Comparison of ENCODE assay signal across 10 cellular contexts in the genomic region with DNA sequence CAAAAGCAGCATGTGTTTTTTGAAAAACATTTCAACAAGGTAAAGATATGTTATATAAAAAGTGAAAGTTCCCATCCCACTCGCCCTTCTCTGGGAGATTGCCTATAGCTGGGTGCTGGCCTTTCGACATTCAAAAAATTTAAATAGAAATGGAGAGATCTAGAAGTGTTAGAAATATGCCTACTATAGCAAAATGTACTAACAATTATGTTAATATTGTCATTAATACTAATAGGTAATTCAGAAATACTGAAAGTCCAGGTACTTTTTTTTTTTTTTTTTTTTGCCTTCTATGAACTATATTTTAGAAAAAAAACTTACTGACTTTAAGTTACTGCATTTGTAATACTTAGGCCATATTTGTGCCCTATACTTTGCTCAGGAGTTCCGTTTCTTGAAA.
A peak's percentile ranks its signal among the peaks of the same experiment; 100 is the strongest.
DNase-seq lines count a peak whose midpoint lies in the region; ATAC-seq, FAIRE-seq and TF ChIP-seq lines count a peak whose summit lies in the region.
"Had no signal": no experiment of that assay in that cellular context is flagged by ENCODE, and none has a peak within 500 bp of the region (broad histone marks: within the 10 kb centered on the region; RNA-seq: fewer than 3 reads in every experiment).

No MANE protein-coding gene starts in this region.

- no peaks in the 10 kb centered on the region for H3K27me3 Mint-ChIP-seq in central memory CD8-positive, alpha-beta T cell
- H3K27me3 Mint-ChIP-seq in naive thymus-derived CD8-positive, alpha-beta T cell: no peaks in the 10 kb centered on the region

- H3K79me2 ChIP-seq in HepG2 (ENCODE audit: insufficient read depth, low read length): peaks cover 68% of the 10 kb centered on the region

- ATAC-seq in HepG2: no peak
- ATAC-seq in right lobe of liver: no peak
- no peak for ATAC-seq in central memory CD8-positive, alpha-beta T cell (replicated peaks; ENCODE audit: extremely low read depth, poor library complexity, severe bottlenecking)
- ATAC-seq in naive thymus-derived CD8-positive, alpha-beta T cell: no peak
- ATAC-seq in HG03457 (IDR thresholded peaks at IDR 0.05; ENCODE audit: unreplicated experiment): no peak
- no peak for ATAC-seq in HG03354 (IDR thresholded peaks at IDR 0.05; ENCODE audit: poor library complexity, severe bottlenecking, unreplicated experiment)

- H3K4me1 ChIP-seq in HepG2 (ENCODE audit: insufficient read depth, low read length): peaks cover 47% of the 10 kb centered on the region
- H3K4me1 ChIP-seq in right lobe of liver: peaks cover 0 to 26% (median 8%) of the 10 kb centered on the region in 4 donors

- peaks cover 42% of the 10 kb centered on the region for H3K4me1 Mint-ChIP-seq in central memory CD8-positive, alpha-beta T cell
- H3K4me1 Mint-ChIP-seq in naive thymus-derived CD8-positive, alpha-beta T cell: peaks cover 30 to 74% (median 49%) of the 10 kb centered on the region in 4 donors

- POLR2A ChIA-PET in HepG2 (lab: Yijun Ruan, JAX): interaction anchor here (1.2 to 2.7 kb wide), 2 partner anchors 13 to 87 kb away, joined by 3 to 18 read pairs; a partner anchor contains a TSS
- POLR2A ChIA-PET in naive thymus-derived CD8-positive, alpha-beta T cell (lab: Charles Lee): interaction anchor here (0.7 to 3.0 kb wide), 3 partner anchors 9 to 967 kb away, joined by 3 to 11 read pairs (median 8); no protein-coding TSS in a partner anchor

- CTCF ChIA-PET in HepG2 (lab: Yijun Ruan, JAX; ENCODE audit: low intra/inter-chr PET ratio, low total read pairs): no interaction called here

- TF ChIP-seq EP300 in HepG2 (IDR thresholded peaks at IDR 0.05; ENCODE audit: low read depth in 2 of 2, low read length in 2 of 2) (no peak), HepG2 (CRISPR knock-in tag; IDR thresholded peaks at IDR 0.05; ENCODE audit: borderline replicate concordance) (no peak)

- H3K27me3 ChIP-seq in HepG2 (ENCODE audit: control insufficient read depth in 1 of 2, insufficient read depth in 2 of 2, low read length in 2 of 2) (no peaks in the 10 kb centered on the region; a peak in 1 of 5 replicates), right lobe of liver (no peaks in the 10 kb centered on the region)

- in situ Hi-C loops in HepG2 (cut with HindIII; ENCODE audit: extremely low pct_ligation_motif_present, low pct_unique_long_range_greater_than_20kb): no loop called here

- BruUV-seq in HepG2 (replicated peaks; lab: Mats Ljungman, UMichigan): no TSS peak

- no peaks in the 10 kb centered on the region; a peak in 1 of 5 replicates for H3K36me3 ChIP-seq in HepG2 (replicated peaks in 1 of 2; ENCODE audit: control insufficient read depth in 1 of 2, insufficient read depth in 2 of 2, low read length in 2 of 2)
- H3K36me3 ChIP-seq in right lobe of liver: no peaks in the 10 kb centered on the region

- intact Hi-C loops in HepG2 (cut with micrococcal nuclease; ENCODE audit: unreplicated experiment): loop anchor here (5.0 kb wide), 1 partner anchor 65 kb away; no protein-coding TSS in a partner anchor
- intact Hi-C loops in right lobe of liver (cut with DNase I): no loop called here

- peak overlapping the region; percentile 74 to 98 (median 97); a peak in 5 of 6 replicates for H3K4me3 ChIP-seq in HepG2 (replicated peaks in 1 of 3; ENCODE audit: insufficient read depth in 1 of 3, low read depth in 2 of 3, low read length in 3 of 3)
- no peak overlapping the region for H3K4me3 ChIP-seq in right lobe of liver

- H3K9me3 ChIP-seq in HepG2 (ENCODE audit: low read length) (no peaks in the 10 kb centered on the region), right lobe of liver (no peaks in the 10 kb centered on the region)

- TF ChIP-seq RAD21 in HepG2 (CRISPR knock-in tag; IDR thresholded peaks at IDR 0.05): no peak

- peak overlapping the region; percentile 87; the same call in 1 of the 2 replicates for H3K9ac ChIP-seq in HepG2 (ENCODE audit: insufficient read depth, low read depth, low read length)

- no peak overlapping the region for H2AFZ ChIP-seq in HepG2 (ENCODE audit: low read length)

- TF ChIP-seq CTCF in HepG2 (CRISPR knock-in tag; IDR thresholded peaks at IDR 0.05) (no peak), right lobe of liver (IDR thresholded peaks at IDR 0.05) (no peak)

- no peak for FAIRE-seq in HepG2 (lab: Jason Lieb, UNC)

- H3K36me3 Mint-ChIP-seq in central memory CD8-positive, alpha-beta T cell (ENCODE audit: insufficient read depth): peaks cover 9% of the 10 kb centered on the region
- H3K36me3 Mint-ChIP-seq in naive thymus-derived CD8-positive, alpha-beta T cell: no peaks in the 10 kb centered on the region

- peaks cover 10% of the 10 kb centered on the region; the same call in 1 of the 2 replicates for H4K20me1 ChIP-seq in HepG2 (ENCODE audit: insufficient read depth, low read length)

- H3K4me3 Mint-ChIP-seq in central memory CD8-positive, alpha-beta T cell: peak overlapping the region; percentile 93
- H3K4me3 Mint-ChIP-seq in naive thymus-derived CD8-positive, alpha-beta T cell: peak overlapping the region; percentile 88 to 97 (median 94)

- H3K27ac ChIP-seq in HepG2 (ENCODE audit: extremely low read length, insufficient read depth, low read length) (peak overlapping the region; percentile 77), right lobe of liver (peak overlapping the region in 1 of 3 donors; percentile 96)

- peak overlapping the region; percentile 79 for H3K4me2 ChIP-seq in HepG2 (ENCODE audit: low read depth, low read length)

- peak overlapping the region; percentile 87 for H3K27ac Mint-ChIP-seq in central memory CD8-positive, alpha-beta T cell (ENCODE audit: low read depth)
- H3K27ac Mint-ChIP-seq in naive thymus-derived CD8-positive, alpha-beta T cell: peak overlapping the region in 9 of 10 donors; percentile 16 to 97 (median 89)

- H3K9me3 Mint-ChIP-seq in central memory CD8-positive, alpha-beta T cell: no peaks in the 10 kb centered on the region
- H3K9me3 Mint-ChIP-seq in naive thymus-derived CD8-positive, alpha-beta T cell: no peaks in the 10 kb centered on the region

- WGBS in HepG2 (ENCODE audit: low lambda C conversion rate): 36% methylated on average over 3 of the region's 3 CpGs
- 60% methylated on average over 3 of the region's 3 CpGs for WGBS in right lobe of liver (ENCODE audit: insufficient coverage, low coverage, low lambda C conversion rate, missing lambda C conversion rate)

- TF ChIP-seq POLR2A in HepG2 (IDR thresholded peaks at IDR 0.05; ENCODE audit: insufficient read depth in 1 of 2, low read depth in 2 of 2, low read length in 2 of 2): no peak
- no peak for TF ChIP-seq POLR2A in right lobe of liver (IDR thresholded peaks at IDR 0.05)

- DNase-seq in HepG2 (ENCODE audit: low spot score) (no peak), right lobe of liver (no peak), islet precursor cell (no peak)
- DNase-seq in central memory CD8-positive, alpha-beta T cell (ENCODE audit: low spot score in 2 of 2): no peak
- no peak for DNase-seq in naive thymus-derived CD8-positive, alpha-beta T cell
- no peak for DNase-seq in stimulated activated naive CD4-positive, alpha-beta T cell treated with Interleukin-2 at 50 U/mL for 16 hours (lab: John Stamatoyannopoulos, UW)
- DNase-seq: activated CD4-positive, CD25-positive, alpha-beta regulatory T cell; NCI-H187 treated with DMSO at 0.1 percent for 48 hours had no signal

TF ChIP-seq in HepG2, 621 proteins besides CTCF, POLR2A, EP300 and RAD21:
- TF ChIP-seq ZNF343 (CRISPR knock-in tag; IDR thresholded peaks at IDR 0.05) (no peak), SMC3 (IDR thresholded peaks at IDR 0.05; ENCODE audit: low read length) (no peak), ZKSCAN5 (CRISPR knock-in tag; IDR thresholded peaks at IDR 0.05) (no peak), MAFF (IDR thresholded peaks at IDR 0.05; ENCODE audit: low read depth, low read length) (peak; percentile 61; the same call in 1 of the 2 replicates), PCBP2 (optimal IDR thresholded peaks at IDR 0.05; ENCODE audit: low read depth, low read length, poor library complexity, severe bottlenecking) (no peak), MXI1 (IDR thresholded peaks at IDR 0.05; ENCODE audit: borderline replicate concordance, low read depth, low read length) (no peak), HOXA3 (CRISPR knock-in tag; IDR thresholded peaks at IDR 0.05) (no peak), SMAD9 (CRISPR knock-in tag; IDR thresholded peaks at IDR 0.05) (no peak), MAFK (conservative IDR thresholded peaks at IDR 0.05 in 1 of 2, IDR thresholded peaks at IDR 0.05 in 1 of 2; ENCODE audit: low read length in 2 of 2) (peak; percentile 38 to 75), ZBTB7B (CRISPR knock-in tag; IDR thresholded peaks at IDR 0.05) (no peak)
- TF ChIP-seq, protein P1, sequence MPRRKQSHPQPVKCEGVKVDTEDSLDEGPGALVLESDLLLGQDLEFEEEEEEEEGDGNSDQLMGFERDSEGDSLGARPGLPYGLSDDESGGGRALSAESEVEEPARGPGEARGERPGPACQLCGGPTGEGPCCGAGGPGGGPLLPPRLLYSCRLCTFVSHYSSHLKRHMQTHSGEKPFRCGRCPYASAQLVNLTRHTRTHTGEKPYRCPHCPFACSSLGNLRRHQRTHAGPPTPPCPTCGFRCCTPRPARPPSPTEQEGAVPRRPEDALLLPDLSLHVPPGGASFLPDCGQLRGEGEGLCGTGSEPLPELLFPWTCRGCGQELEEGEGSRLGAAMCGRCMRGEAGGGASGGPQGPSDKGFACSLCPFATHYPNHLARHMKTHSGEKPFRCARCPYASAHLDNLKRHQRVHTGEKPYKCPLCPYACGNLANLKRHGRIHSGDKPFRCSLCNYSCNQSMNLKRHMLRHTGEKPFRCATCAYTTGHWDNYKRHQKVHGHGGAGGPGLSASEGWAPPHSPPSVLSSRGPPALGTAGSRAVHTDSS (CRISPR knock-in tag; conservative IDR thresholded peaks at IDR 0.05): no peak
- TF ChIP-seq, protein P2, sequence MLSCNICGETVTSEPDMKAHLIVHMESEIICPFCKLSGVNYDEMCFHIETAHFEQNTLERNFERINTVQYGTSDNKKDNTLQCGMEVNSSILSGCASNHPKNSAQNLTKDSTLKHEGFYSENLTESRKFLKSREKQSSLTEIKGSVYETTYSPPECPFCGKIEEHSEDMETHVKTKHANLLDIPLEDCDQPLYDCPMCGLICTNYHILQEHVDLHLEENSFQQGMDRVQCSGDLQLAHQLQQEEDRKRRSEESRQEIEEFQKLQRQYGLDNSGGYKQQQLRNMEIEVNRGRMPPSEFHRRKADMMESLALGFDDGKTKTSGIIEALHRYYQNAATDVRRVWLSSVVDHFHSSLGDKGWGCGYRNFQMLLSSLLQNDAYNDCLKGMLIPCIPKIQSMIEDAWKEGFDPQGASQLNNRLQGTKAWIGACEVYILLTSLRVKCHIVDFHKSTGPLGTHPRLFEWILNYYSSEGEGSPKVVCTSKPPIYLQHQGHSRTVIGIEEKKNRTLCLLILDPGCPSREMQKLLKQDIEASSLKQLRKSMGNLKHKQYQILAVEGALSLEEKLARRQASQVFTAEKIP (CRISPR knock-in tag; IDR thresholded peaks at IDR 0.05; ENCODE audit: borderline replicate concordance): no peak

Comparison
In these comparisons a context has a peak if more than half of its experiments do, and no peak if none do; other contexts are left out.
1. H3K4me3 ChIP-seq: peak in HepG2 (3 of 3); none in right lobe of liver (0 of 3).